13 cellular contexts compared by ENCODE assay signal in genomic region chr4:38985363-38986065, GRCh38. TPM values are rescaled to one million over a fixed set of nuclear protein-coding genes. Genes with fewer than 3 reads are reported as not detected.
DNase-seq lines count a peak whose midpoint lies in the region; ATAC-seq lines count a peak whose summit lies in the region.
"Had no signal": no experiment of that assay in that cellular context is flagged by ENCODE, and none has a peak within 500 bp of the region (broad histone marks: within the 10 kb centered on the region; RNA-seq: fewer than 3 reads in every experiment).

No MANE protein-coding gene starts in this region.

- H3K9me3 Mint-ChIP-seq in activated T-cell treated with anti-CD3 and anti-CD28 coated beads, Interleukin-2, amount 50 U/mL, for 24 hours, result no peaks in the 10 kb centered on the region
- peaks cover 3% of the 10 kb centered on the region for H3K9me3 Mint-ChIP-seq in stimulated activated memory B cell treated with anti-CD40 and anti-IgM and Interleukin-4, amounts not matched to agents 10 μg/mL and 1 μg/mL and 100 μg/mL, for 72 hours

- H3K27me3 Mint-ChIP-seq in activated T-cell treated with anti-CD3 and anti-CD28 coated beads, Interleukin-2, amount 50 U/mL, for 24 hours, result no peaks in the 10 kb centered on the region
- no peaks in the 10 kb centered on the region for H3K27me3 Mint-ChIP-seq in stimulated activated memory B cell treated with anti-CD40 and anti-IgM and Interleukin-4, amounts not matched to agents 10 μg/mL and 1 μg/mL and 100 μg/mL, for 72 hours

- H3K4me3 Mint-ChIP-seq in activated T-cell treated with anti-CD3 and anti-CD28 coated beads, Interleukin-2, amount 50 U/mL, for 24 hours, result peak overlapping the region; percentile 8
- H3K4me3 Mint-ChIP-seq in stimulated activated memory B cell treated with anti-CD40 and anti-IgM and Interleukin-4, amounts not matched to agents 10 μg/mL and 1 μg/mL and 100 μg/mL, for 72 hours, result peak overlapping the region; percentile 66

- intact Hi-C loops in Right ventricle myocardium inferior (cut with DNase I), result no loop called here

- H3K36me3 ChIP-seq in SJCRH30, result no peaks in the 10 kb centered on the region
- H3K36me3 ChIP-seq: upper lobe of right lung had no signal

- ATAC-seq in stimulated activated memory B cell treated with anti-CD40 and anti-IgM and Interleukin-4, amounts not matched to agents 10 μg/mL and 1 μg/mL and 100 μg/mL, for 72 hours, result peak; percentile 85
- ATAC-seq in GM19455 (IDR thresholded peaks at IDR 0.05; ENCODE audit: unreplicated experiment) (no peak), Right ventricle myocardium inferior (no peak)
- ATAC-seq: sciatic nerve had no signal

- no peaks in the 10 kb centered on the region for H3K27me3 ChIP-seq in SJCRH30
- H3K27me3 ChIP-seq: upper lobe of right lung had no signal

- peaks cover 17% of the 10 kb centered on the region for H3K4me1 ChIP-seq in SJCRH30

- H3K4me1 Mint-ChIP-seq in activated T-cell treated with anti-CD3 and anti-CD28 coated beads, Interleukin-2, amount 50 U/mL, for 24 hours (ENCODE audit: low read depth), result peaks cover 72% of the 10 kb centered on the region
- H3K4me1 Mint-ChIP-seq in stimulated activated memory B cell treated with anti-CD40 and anti-IgM and Interleukin-4, amounts not matched to agents 10 μg/mL and 1 μg/mL and 100 μg/mL, for 72 hours, result peaks cover 32% of the 10 kb centered on the region

- peaks cover 57% of the 10 kb centered on the region for H3K36me3 Mint-ChIP-seq in activated T-cell treated with anti-CD3 and anti-CD28 coated beads, Interleukin-2, amount 50 U/mL, for 24 hours (ENCODE audit: low read depth)
- peaks cover 52% of the 10 kb centered on the region for H3K36me3 Mint-ChIP-seq in stimulated activated memory B cell treated with anti-CD40 and anti-IgM and Interleukin-4, amounts not matched to agents 10 μg/mL and 1 μg/mL and 100 μg/mL, for 72 hours

- no peaks in the 10 kb centered on the region for H3K9me3 ChIP-seq in SJCRH30 (replicated peaks)
- H3K9me3 ChIP-seq: upper lobe of right lung had no signal

- peak overlapping the region; percentile 55 for H3K4me3 ChIP-seq in SJCRH30
- H3K4me3 ChIP-seq: upper lobe of right lung had no signal

- H3K27ac ChIP-seq in SJCRH30, result peak overlapping the region; percentile 85
- H3K27ac ChIP-seq: upper lobe of right lung had no signal

- DNase-seq in activated T-cell treated with anti-CD3 and anti-CD28 coated beads, Interleukin-2, amount 50 U/mL, for 24 hours, result no peak
- DNase-seq in activated T-cell treated with anti-CD3 and anti-CD28 coated beads for 4 hours, result no peak
- peak; percentile 44 to 79 for DNase-seq in SJCRH30
- DNase-seq in germinal center (ENCODE audit: low spot score), result peak; percentile 36
- DNase-seq in Right ventricle myocardium inferior (ENCODE audit: missing footprints), result no peak
- no peak for DNase-seq in effector CD8-positive, alpha-beta T cell (lab: John Stamatoyannopoulos, UW)
- DNase-seq: EL, erythroblast, OCI-M1, upper lobe of right lung had no signal

- H3K27ac Mint-ChIP-seq in activated T-cell treated with anti-CD3 and anti-CD28 coated beads, Interleukin-2, amount 50 U/mL, for 24 hours, result peak overlapping the region; percentile 74
- H3K27ac Mint-ChIP-seq in stimulated activated memory B cell treated with anti-CD40 and anti-IgM and Interleukin-4, amounts not matched to agents 10 μg/mL and 1 μg/mL and 100 μg/mL, for 72 hours, result peak overlapping the region; percentile 84

RNA-seq across cellular contexts. Expression of gene TMEM156, which starts 46.7 kb away (rescaled TPM):
- total RNA-seq in SJCRH30 (2014; rRNA removed; shearing (Covaris generic)), result not detected in 2 replicates
- not detected for total RNA-seq in Right ventricle myocardium inferior

Comparison
In these comparisons a context has a peak if more than half of its experiments do, and no peak if none do; other contexts are left out.
1. DNase-seq: peak in SJCRH30 (2 of 2) and germinal center (single experiment); none in activated T-cell treated with anti-CD3 and anti-CD28 coated beads, Interleukin-2, amount 50 U/mL, for 24 hours (single experiment), activated T-cell treated with anti-CD3 and anti-CD28 coated beads for 4 hours (single experiment), Right ventricle myocardium inferior (single experiment) and effector CD8-positive, alpha-beta T cell (single experiment).